In the genomic region with DNA sequence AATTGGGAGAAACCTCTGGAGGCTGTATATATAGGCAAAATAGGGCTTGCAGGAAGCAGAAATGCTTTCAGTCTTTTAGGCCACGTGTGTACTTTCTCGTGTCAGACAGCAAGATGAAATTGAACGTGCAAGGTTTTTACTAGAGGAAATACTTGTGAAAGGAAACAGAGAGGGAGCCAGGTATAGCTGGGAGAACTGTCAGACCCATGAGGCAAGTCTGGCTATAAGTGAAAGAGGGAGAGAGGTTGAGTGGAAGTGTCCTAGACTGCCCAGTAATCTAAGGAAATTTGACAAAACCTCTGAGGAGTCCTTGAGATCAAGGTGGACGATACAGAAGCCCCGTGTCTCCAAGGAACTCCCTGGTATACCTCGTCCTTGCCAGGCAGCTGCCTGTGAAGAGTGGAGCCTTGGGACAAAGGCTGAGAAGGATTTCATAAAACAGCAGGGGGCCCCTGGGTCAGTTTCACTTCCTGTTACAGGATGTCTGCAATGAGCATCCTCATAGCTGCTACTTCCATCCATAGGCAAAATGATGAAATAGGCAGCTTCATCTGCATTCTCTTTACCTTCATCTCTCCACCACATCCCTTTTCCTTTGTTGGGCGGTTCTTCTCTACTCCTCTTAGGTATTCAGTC, we compare ENCODE assay signal across 8 cellular contexts.
DNase-seq lines count a peak whose midpoint lies in the region; ATAC-seq and TF ChIP-seq lines count a peak whose summit lies in the region.

No MANE protein-coding gene starts in this region.

- H3K4me3 Mint-ChIP-seq in natural killer cell treated with Interleukin-12 subunit alpha and Interleukin-12 subunit beta and Interleukin-15 and Interleukin-18, amount 100 ng/mL, for 72 hours = no peak overlapping the region
- H3K4me3 Mint-ChIP-seq in natural killer cell = no peak overlapping the region
- no peak overlapping the region for H3K4me3 Mint-ChIP-seq in CD8-positive, alpha-beta memory T cell

- no peak overlapping the region for H3K27ac Mint-ChIP-seq in natural killer cell treated with Interleukin-12 subunit alpha and Interleukin-12 subunit beta and Interleukin-15 and Interleukin-18, amount 100 ng/mL, for 72 hours
- no peak overlapping the region for H3K27ac Mint-ChIP-seq in natural killer cell
- H3K27ac Mint-ChIP-seq in CD8-positive, alpha-beta memory T cell = no peak overlapping the region

- H3K36me3 ChIP-seq in CD8-positive, alpha-beta memory T cell (ENCODE audit: insufficient read depth, low read length) = no peaks in the 10 kb centered on the region
- H3K36me3 ChIP-seq in tibial artery = no peaks in the 10 kb centered on the region

- peaks cover 0 to 3% of the 10 kb centered on the region in 2 donors for H3K4me1 Mint-ChIP-seq in natural killer cell treated with Interleukin-12 subunit alpha and Interleukin-12 subunit beta and Interleukin-15 and Interleukin-18, amount 100 ng/mL, for 72 hours (ENCODE audit: low read depth in 2 of 2)
- peaks cover 0 to 4% of the 10 kb centered on the region in 2 donors for H3K4me1 Mint-ChIP-seq in natural killer cell
- H3K4me1 Mint-ChIP-seq in CD8-positive, alpha-beta memory T cell = peaks cover 0 to 7% (median 5%) of the 10 kb centered on the region in 3 donors

- no peaks in the 10 kb centered on the region for H3K4me1 ChIP-seq in CD8-positive, alpha-beta memory T cell (ENCODE audit: insufficient read depth, low read length)
- H3K4me1 ChIP-seq in tibial artery = no peaks in the 10 kb centered on the region

- TF ChIP-seq CTCF in natural killer cell (IDR thresholded peaks at IDR 0.05) = no peak
- TF ChIP-seq CTCF in tibial artery (IDR thresholded peaks at IDR 0.05) = no peak

- POLR2A ChIA-PET in CD8-positive, alpha-beta memory T cell (lab: Charles Lee) = no interaction called here

- H3K27me3 Mint-ChIP-seq in natural killer cell treated with Interleukin-12 subunit alpha and Interleukin-12 subunit beta and Interleukin-15 and Interleukin-18, amount 100 ng/mL, for 72 hours = peaks cover 5 to 17% of the 10 kb centered on the region in 2 donors
- H3K27me3 Mint-ChIP-seq in natural killer cell (ENCODE audit: low read depth in 2 of 2) = peaks cover 3 to 19% of the 10 kb centered on the region in 2 donors
- H3K27me3 Mint-ChIP-seq in CD8-positive, alpha-beta memory T cell = peaks cover 0 to 4% of the 10 kb centered on the region in 2 donors

- H3K27ac ChIP-seq in CD8-positive, alpha-beta memory T cell (ENCODE audit: low read depth, low read length) = no peak overlapping the region
- no peak overlapping the region for H3K27ac ChIP-seq in tibial artery

- H3K27me3 ChIP-seq in CD8-positive, alpha-beta memory T cell (ENCODE audit: insufficient read depth, low read length, poor library complexity, severe bottlenecking) = no peaks in the 10 kb centered on the region
- H3K27me3 ChIP-seq in tibial artery = no peaks in the 10 kb centered on the region

- no peaks in the 10 kb centered on the region for H3K9me3 ChIP-seq in CD8-positive, alpha-beta memory T cell (ENCODE audit: low read length)
- no peaks in the 10 kb centered on the region for H3K9me3 ChIP-seq in tibial artery

- H3K36me3 Mint-ChIP-seq in natural killer cell treated with Interleukin-12 subunit alpha and Interleukin-12 subunit beta and Interleukin-15 and Interleukin-18, amount 100 ng/mL, for 72 hours = no peaks in the 10 kb centered on the region
- no peaks in the 10 kb centered on the region for H3K36me3 Mint-ChIP-seq in natural killer cell
- no peaks in the 10 kb centered on the region for H3K36me3 Mint-ChIP-seq in CD8-positive, alpha-beta memory T cell

- no peaks in the 10 kb centered on the region for H3K9me3 Mint-ChIP-seq in natural killer cell treated with Interleukin-12 subunit alpha and Interleukin-12 subunit beta and Interleukin-15 and Interleukin-18, amount 100 ng/mL, for 72 hours
- H3K9me3 Mint-ChIP-seq in natural killer cell = no peaks in the 10 kb centered on the region
- H3K9me3 Mint-ChIP-seq in CD8-positive, alpha-beta memory T cell = peaks cover 0 to 3% (median 0%) of the 10 kb centered on the region in 5 donors

- no peak for DNase-seq in natural killer cell treated with Interleukin-12 subunit alpha and Interleukin-12 subunit beta and Interleukin-15 and Interleukin-18, amount 100 ng/mL, for 72 hours (ENCODE audit: low spot score)
- no peak for DNase-seq in natural killer cell
- DNase-seq in NOMO-1 treated with dmso at 0.1 percent for 144 hours (lab: John Stamatoyannopoulos, UW; ENCODE audit: unreplicated experiment) = peak; percentile 41
- no peak for DNase-seq in hepatic stellate cell (ENCODE audit: low spot score)
- DNase-seq in CD8-positive, alpha-beta memory T cell = no peak
- no peak for DNase-seq in tibial artery
- DNase-seq in left ventricle myocardium superior = no peak

- no peak overlapping the region for H3K4me3 ChIP-seq in CD8-positive, alpha-beta memory T cell (ENCODE audit: low read length)
- H3K4me3 ChIP-seq in tibial artery = no peak overlapping the region

- CTCF ChIA-PET in CD8-positive, alpha-beta memory T cell (lab: Charles Lee) = no interaction called here

- peak; percentile 20 to 31 for ATAC-seq in natural killer cell treated with Interleukin-12 subunit alpha and Interleukin-12 subunit beta and Interleukin-15 and Interleukin-18, amount 100 ng/mL, for 72 hours
- ATAC-seq in natural killer cell (no peak), HG02981 (IDR thresholded peaks at IDR 0.05; ENCODE audit: unreplicated experiment) (peak; percentile 80), left ventricle myocardium superior (no peak)

- intact Hi-C loops in natural killer cell (cut with micrococcal nuclease) = no loop called here
- intact Hi-C loops in tibial artery (cut with DNase I; ENCODE audit: low total_unique reads) = no loop called here
- intact Hi-C loops in left ventricle myocardium superior (cut with micrococcal nuclease) = no loop called here

Comparison
In these comparisons a context has a peak if more than half of its experiments do, and no peak if none do; other contexts are left out.
1. ATAC-seq: peak in natural killer cell treated with Interleukin-12 subunit alpha and Interleukin-12 subunit beta and Interleukin-15 and Interleukin-18, amount 100 ng/mL, for 72 hours (2 of 2) and HG02981 (single experiment); none in natural killer cell (0 of 3) and left ventricle myocardium superior (single experiment).